1 cellular context compared by ENCODE assay signal in genomic region chrX:80181079-80181478, GRCh38.
TF ChIP-seq lines count a peak whose summit lies in the region.

No MANE protein-coding gene starts in this region.

TF ChIP-seq in H1, 55 proteins besides CTCF, POLR2A, EP300 and RAD21 (continued from another document):
- TF ChIP-seq ATF2 (IDR thresholded peaks at IDR 0.05; ENCODE audit: low read length) (no peak), ASH2L (IDR thresholded peaks at IDR 0.05; ENCODE audit: low read length) (no peak), JUN (IDR thresholded peaks at IDR 0.05; ENCODE audit: low read depth, low read length) (no peak), CREB1 (IDR thresholded peaks at IDR 0.05) (no peak), MAX (IDR thresholded peaks at IDR 0.05) (no peak), YY1 (IDR thresholded peaks at IDR 0.05; ENCODE audit: low read depth, low read length) (no peak), HDAC6 (IDR thresholded peaks at IDR 0.05; ENCODE audit: low read depth, low read length) (no peak), CBX5 (IDR thresholded peaks at IDR 0.05; ENCODE audit: low read depth, low read length) (no peak)
